ENCODE assay signal across 8 cellular contexts in genomic region chr9:125746017-125746773, GRCh38. TPM values are rescaled to one million over a fixed set of nuclear protein-coding genes. Genes with fewer than 3 reads are reported as not detected.
A peak's percentile ranks its signal among the peaks of the same experiment; 100 is the strongest.
DNase-seq lines count a peak whose midpoint lies in the region; ATAC-seq and TF ChIP-seq lines count a peak whose summit lies in the region.

No MANE protein-coding gene starts in this region.

- H3K36me3 ChIP-seq in PC-9 (ENCODE audit: low read depth), result no peaks in the 10 kb centered on the region
- H3K36me3 ChIP-seq in esophagus muscularis mucosa, result no peaks in the 10 kb centered on the region
- H3K36me3 ChIP-seq in muscle layer of duodenum (ENCODE audit: control insufficient read depth in 1 of 2, insufficient read depth in 2 of 2, low read length in 2 of 2), result no peaks in the 10 kb centered on the region

- BruUV-seq in PC-9 (replicated peaks; lab: Mats Ljungman, UMichigan), result TSS peak; percentile 55

- WGBS in esophagus muscularis mucosa, result 1% methylated on average over 19 of the region's 79 CpGs

- intact Hi-C loops in PC-9 (cut with micrococcal nuclease; ENCODE audit: unreplicated experiment), result loop anchor here (2.0 to 10.0 kb wide), 2 partner anchors 187 to 321 kb away; no protein-coding TSS in a partner anchor
- intact Hi-C loops in esophagus muscularis mucosa (cut with DNase I), result loop anchor here (5.0 kb wide), 2 partner anchors 39 to 146 kb away; partner anchors contain the start of gene MAPKAP1

- H3K4me1 ChIP-seq in PC-9 (replicated peaks; ENCODE audit: insufficient read depth), result peaks cover 10% of the 10 kb centered on the region; the same call in 1 of the 2 replicates
- peaks cover 23 to 36% (median 34%) of the 10 kb centered on the region in 4 donors for H3K4me1 ChIP-seq in esophagus muscularis mucosa
- peaks cover 4 to 6% of the 10 kb centered on the region in 2 donors for H3K4me1 ChIP-seq in muscle layer of duodenum (ENCODE audit: control insufficient read depth in 1 of 2, insufficient read depth in 2 of 2, low read length in 2 of 2)

- no peaks in the 10 kb centered on the region for H3K79me2 ChIP-seq in PC-9 (ENCODE audit: low read depth)

- H2AFZ ChIP-seq in PC-9, result peak overlapping the region; percentile 78

- no peaks in the 10 kb centered on the region for H4K20me1 ChIP-seq in PC-9 (ENCODE audit: insufficient read depth)

- peak; percentile 74 for ATAC-seq in GM21717 (IDR thresholded peaks at IDR 0.05; ENCODE audit: unreplicated experiment)

- DNase-seq in DMS53 (lab: John Stamatoyannopoulos, UW) (peak; percentile 99), KBM-7 (peak; percentile 98), PC-9 (peak; percentile 82 to 97), esophagus muscularis mucosa (ENCODE audit: extremely low spot score) (peak; percentile 97)
- DNase-seq in activated T-cell treated with anti-CD3 and anti-CD28 coated beads, Interleukin-2, amount 50 U/mL, for 48 hours, result peak; percentile 95
- peak; percentile 86 for DNase-seq in stimulated activated CD8-positive, alpha-beta memory T cell treated with anti-CD3 and anti-CD28 coated beads, Interleukin-7, amount 100 ng/mL, for 24 hours (ENCODE audit: low read depth)

- H3F3A ChIP-seq in PC-9 (ENCODE audit: insufficient read depth, low read depth), result no peaks in the 10 kb centered on the region; the same call in 1 of the 2 replicates

- no peak for TF ChIP-seq POLR2A in esophagus muscularis mucosa (IDR thresholded peaks at IDR 0.05; ENCODE audit: low read depth)

- no peaks in the 10 kb centered on the region for H3K9me2 ChIP-seq in PC-9 (ENCODE audit: insufficient read depth)

- no peak for TF ChIP-seq CTCF in PC-9 (conservative IDR thresholded peaks at IDR 0.05)
- no peak for TF ChIP-seq CTCF in esophagus muscularis mucosa (IDR thresholded peaks at IDR 0.05)

- H3K4me3 ChIP-seq in PC-9, result peak overlapping the region; percentile 56
- H3K4me3 ChIP-seq in esophagus muscularis mucosa, result peak overlapping the region; percentile 78 to 96 (median 92)
- H3K4me3 ChIP-seq in muscle layer of duodenum (ENCODE audit: low read depth in 1 of 2, low read length in 2 of 2), result peak overlapping the region; percentile 43 to 68

- POLR2A ChIA-PET in PC-9 (lab: Charles Lee; ENCODE audit: unreplicated experiment), result interaction anchor here (0.6 kb wide), 3 partner anchors 39 to 398 kb away, joined by 4 to 11 read pairs (median 5); partner anchors contain the start of gene MAPKAP1

- H3K4me2 ChIP-seq in PC-9, result peak overlapping the region; percentile 83

- in situ Hi-C loops in KBM-7 (cut with MboI; ENCODE audit: low pct_unique_long_range_greater_than_20kb, low sequenced_read_pairs), result no loop called here

- H3K27me3 ChIP-seq in PC-9 (ENCODE audit: insufficient read depth, low read depth) (no peaks in the 10 kb centered on the region), esophagus muscularis mucosa (no peaks in the 10 kb centered on the region), muscle layer of duodenum (ENCODE audit: low read depth, low read length) (no peaks in the 10 kb centered on the region)

- CTCF ChIA-PET in PC-9 (lab: Charles Lee), result interaction anchor here (0.6 kb wide), 1 partner anchor 309 kb away, joined by 3 read pairs; no protein-coding TSS in a partner anchor

- H3K27ac ChIP-seq in PC-9 (no peak overlapping the region), esophagus muscularis mucosa (replicated peaks in 1 of 4) (peak overlapping the region; percentile 88 to 96 (median 92)), muscle layer of duodenum (ENCODE audit: low read length) (peak overlapping the region; percentile 2)

- TF ChIP-seq EP300 in esophagus muscularis mucosa (IDR thresholded peaks at IDR 0.05), result no peak

- H3K9me3 ChIP-seq in PC-9 (ENCODE audit: insufficient read depth, low read depth), result no peaks in the 10 kb centered on the region
- no peaks in the 10 kb centered on the region for H3K9me3 ChIP-seq in esophagus muscularis mucosa
- no peaks in the 10 kb centered on the region for H3K9me3 ChIP-seq in muscle layer of duodenum (ENCODE audit: control insufficient read depth in 1 of 2, low read length in 2 of 2)

RNA-seq across cellular contexts. Expression of gene PBX3, which starts 1.0 kb away (rescaled TPM):
- total RNA-seq in PC-9 (2021) (12.0 and 18.3 TPM in 2 replicates), esophagus muscularis mucosa (10 to 100 TPM; 50.1 to 82.4 (median 54.3) TPM)

RNA-seq across cellular contexts. Expression of gene MAPKAP1, which starts 39.2 kb away (rescaled TPM):
- total RNA-seq in PC-9 (2021) (112 and 115 TPM in 2 replicates), esophagus muscularis mucosa (100 to 1,000 TPM in 1 of 4 donors, 10 to 100 TPM in 3; 84.3 to 103 (median 93.4) TPM)
